Comparison of ENCODE assay signal across 1 cellular context in the genomic region with DNA sequence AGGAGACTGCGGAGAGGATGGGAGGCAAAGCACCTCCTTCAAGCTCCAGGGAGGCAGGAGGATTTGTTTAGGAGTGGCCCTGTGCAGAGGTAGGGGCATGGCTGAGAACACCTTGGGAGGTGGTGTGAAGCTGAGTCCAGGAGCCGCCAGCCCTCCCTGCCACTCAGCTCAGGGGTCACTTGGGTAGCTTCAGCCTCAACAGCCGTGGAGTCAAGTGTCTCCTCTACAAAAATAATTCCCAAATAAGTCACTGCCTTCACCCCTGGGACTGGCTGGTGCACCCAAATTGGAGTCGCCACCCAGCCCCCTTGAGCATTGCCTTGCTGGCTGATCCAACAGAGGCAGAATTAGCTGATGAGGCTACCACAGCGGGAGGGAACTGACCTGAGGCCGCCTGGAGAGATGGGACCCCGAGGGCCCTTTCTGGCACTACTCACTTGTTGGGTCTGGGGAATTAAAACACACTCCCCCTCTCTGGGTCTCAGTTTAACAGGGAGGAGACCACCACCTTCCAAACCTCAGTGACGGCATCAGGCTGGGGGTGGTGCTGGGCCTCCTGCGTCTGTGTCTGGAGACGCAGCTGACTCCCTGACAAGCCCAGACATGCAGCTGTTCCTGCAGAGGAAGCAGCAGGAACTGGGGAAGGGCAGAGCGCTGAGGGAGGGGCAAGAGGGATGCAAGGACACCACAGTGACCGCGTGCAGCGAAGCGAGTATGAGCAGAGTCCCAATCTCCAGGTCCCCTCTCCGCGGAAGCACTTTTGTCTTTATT.
TF ChIP-seq lines count a peak whose summit lies in the region.

No MANE protein-coding gene starts in this region.

TF ChIP-seq in HEK293, 187 proteins besides CTCF, POLR2A, EP300 and RAD21 (continued from another document):
- TF ChIP-seq, protein P1, sequence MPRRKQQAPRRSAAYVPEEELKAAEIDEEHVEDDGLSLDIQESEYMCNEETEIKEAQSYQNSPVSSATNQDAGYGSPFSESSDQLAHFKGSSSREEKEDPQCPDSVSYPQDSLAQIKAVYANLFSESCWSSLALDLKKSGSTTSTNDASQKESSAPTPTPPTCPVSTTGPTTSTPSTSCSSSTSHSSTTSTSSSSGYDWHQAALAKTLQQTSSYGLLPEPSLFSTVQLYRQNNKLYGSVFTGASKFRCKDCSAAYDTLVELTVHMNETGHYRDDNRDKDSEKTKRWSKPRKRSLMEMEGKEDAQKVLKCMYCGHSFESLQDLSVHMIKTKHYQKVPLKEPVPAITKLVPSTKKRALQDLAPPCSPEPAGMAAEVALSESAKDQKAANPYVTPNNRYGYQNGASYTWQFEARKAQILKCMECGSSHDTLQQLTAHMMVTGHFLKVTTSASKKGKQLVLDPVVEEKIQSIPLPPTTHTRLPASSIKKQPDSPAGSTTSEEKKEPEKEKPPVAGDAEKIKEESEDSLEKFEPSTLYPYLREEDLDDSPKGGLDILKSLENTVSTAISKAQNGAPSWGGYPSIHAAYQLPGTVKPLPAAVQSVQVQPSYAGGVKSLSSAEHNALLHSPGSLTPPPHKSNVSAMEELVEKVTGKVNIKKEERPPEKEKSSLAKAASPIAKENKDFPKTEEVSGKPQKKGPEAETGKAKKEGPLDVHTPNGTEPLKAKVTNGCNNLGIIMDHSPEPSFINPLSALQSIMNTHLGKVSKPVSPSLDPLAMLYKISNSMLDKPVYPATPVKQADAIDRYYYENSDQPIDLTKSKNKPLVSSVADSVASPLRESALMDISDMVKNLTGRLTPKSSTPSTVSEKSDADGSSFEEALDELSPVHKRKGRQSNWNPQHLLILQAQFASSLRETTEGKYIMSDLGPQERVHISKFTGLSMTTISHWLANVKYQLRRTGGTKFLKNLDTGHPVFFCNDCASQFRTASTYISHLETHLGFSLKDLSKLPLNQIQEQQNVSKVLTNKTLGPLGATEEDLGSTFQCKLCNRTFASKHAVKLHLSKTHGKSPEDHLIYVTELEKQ (tag by site-specific recombination; IDR thresholded peaks at IDR 0.05; ENCODE audit: borderline replicate concordance): 0 out of 2 replicates have a peak, but pooled peaks have one; percentile 11
- TF ChIP-seq KLF16 (tag by site-specific recombination; IDR thresholded peaks at IDR 0.05) (no peak), GLIS1 (tag by site-specific recombination; IDR thresholded peaks at IDR 0.05) (peak; percentile 92), GLI4 (tag by site-specific recombination; IDR thresholded peaks at IDR 0.05) (no peak), ZNF76 (tag by site-specific recombination; IDR thresholded peaks at IDR 0.05; ENCODE audit: borderline replicate concordance, low read depth) (peak; percentile 27; the same call in 1 of the 2 replicates), ZNF423 (tag by site-specific recombination; IDR thresholded peaks at IDR 0.05) (peak; percentile 81; the same call in 1 of the 2 replicates), ZNF521 (tag by site-specific recombination; IDR thresholded peaks at IDR 0.05) (no peak), ZNF394 (tag by site-specific recombination; IDR thresholded peaks at IDR 0.05; ENCODE audit: borderline replicate concordance) (peak; percentile 74; the same call in 1 of the 2 replicates), ZNF174 (tag by site-specific recombination; IDR thresholded peaks at IDR 0.05) (no peak), ZNF501 (tag by site-specific recombination; IDR thresholded peaks at IDR 0.05) (peak; percentile 66; the same call in 1 of the 2 replicates)
- TF ChIP-seq, protein P2, sequence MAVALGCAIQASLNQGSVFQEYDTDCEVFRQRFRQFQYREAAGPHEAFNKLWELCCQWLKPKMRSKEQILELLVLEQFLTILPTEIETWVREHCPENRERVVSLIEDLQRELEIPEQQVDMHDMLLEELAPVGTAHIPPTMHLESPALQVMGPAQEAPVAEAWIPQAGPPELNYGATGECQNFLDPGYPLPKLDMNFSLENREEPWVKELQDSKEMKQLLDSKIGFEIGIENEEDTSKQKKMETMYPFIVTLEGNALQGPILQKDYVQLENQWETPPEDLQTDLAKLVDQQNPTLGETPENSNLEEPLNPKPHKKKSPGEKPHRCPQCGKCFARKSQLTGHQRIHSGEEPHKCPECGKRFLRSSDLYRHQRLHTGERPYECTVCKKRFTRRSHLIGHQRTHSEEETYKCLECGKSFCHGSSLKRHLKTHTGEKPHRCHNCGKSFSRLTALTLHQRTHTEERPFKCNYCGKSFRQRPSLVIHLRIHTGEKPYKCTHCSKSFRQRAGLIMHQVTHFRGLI (tag by site-specific recombination; IDR thresholded peaks at IDR 0.05): peak; percentile 43; the same call in 1 of the 2 replicates
- TF ChIP-seq, protein P3, sequence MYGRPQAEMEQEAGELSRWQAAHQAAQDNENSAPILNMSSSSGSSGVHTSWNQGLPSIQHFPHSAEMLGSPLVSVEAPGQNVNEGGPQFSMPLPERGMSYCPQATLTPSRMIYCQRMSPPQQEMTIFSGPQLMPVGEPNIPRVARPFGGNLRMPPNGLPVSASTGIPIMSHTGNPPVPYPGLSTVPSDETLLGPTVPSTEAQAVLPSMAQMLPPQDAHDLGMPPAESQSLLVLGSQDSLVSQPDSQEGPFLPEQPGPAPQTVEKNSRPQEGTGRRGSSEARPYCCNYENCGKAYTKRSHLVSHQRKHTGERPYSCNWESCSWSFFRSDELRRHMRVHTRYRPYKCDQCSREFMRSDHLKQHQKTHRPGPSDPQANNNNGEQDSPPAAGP (tag by site-specific recombination; IDR thresholded peaks at IDR 0.05): peak; percentile 97
- TF ChIP-seq, protein P4, sequence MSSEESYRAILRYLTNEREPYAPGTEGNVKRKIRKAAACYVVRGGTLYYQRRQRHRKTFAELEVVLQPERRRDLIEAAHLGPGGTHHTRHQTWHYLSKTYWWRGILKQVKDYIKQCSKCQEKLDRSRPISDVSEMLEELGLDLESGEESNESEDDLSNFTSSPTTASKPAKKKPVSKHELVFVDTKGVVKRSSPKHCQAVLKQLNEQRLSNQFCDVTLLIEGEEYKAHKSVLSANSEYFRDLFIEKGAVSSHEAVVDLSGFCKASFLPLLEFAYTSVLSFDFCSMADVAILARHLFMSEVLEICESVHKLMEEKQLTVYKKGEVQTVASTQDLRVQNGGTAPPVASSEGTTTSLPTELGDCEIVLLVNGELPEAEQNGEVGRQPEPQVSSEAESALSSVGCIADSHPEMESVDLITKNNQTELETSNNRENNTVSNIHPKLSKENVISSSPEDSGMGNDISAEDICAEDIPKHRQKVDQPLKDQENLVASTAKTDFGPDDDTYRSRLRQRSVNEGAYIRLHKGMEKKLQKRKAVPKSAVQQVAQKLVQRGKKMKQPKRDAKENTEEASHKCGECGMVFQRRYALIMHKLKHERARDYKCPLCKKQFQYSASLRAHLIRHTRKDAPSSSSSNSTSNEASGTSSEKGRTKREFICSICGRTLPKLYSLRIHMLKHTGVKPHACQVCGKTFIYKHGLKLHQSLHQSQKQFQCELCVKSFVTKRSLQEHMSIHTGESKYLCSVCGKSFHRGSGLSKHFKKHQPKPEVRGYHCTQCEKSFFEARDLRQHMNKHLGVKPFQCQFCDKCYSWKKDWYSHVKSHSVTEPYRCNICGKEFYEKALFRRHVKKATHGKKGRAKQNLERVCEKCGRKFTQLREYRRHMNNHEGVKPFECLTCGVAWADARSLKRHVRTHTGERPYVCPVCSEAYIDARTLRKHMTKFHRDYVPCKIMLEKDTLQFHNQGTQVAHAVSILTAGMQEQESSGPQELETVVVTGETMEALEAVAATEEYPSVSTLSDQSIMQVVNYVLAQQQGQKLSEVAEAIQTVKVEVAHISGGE (tag by site-specific recombination; conservative IDR thresholded peaks at IDR 0.05; ENCODE audit: low read depth): no peak
- TF ChIP-seq, protein P5, sequence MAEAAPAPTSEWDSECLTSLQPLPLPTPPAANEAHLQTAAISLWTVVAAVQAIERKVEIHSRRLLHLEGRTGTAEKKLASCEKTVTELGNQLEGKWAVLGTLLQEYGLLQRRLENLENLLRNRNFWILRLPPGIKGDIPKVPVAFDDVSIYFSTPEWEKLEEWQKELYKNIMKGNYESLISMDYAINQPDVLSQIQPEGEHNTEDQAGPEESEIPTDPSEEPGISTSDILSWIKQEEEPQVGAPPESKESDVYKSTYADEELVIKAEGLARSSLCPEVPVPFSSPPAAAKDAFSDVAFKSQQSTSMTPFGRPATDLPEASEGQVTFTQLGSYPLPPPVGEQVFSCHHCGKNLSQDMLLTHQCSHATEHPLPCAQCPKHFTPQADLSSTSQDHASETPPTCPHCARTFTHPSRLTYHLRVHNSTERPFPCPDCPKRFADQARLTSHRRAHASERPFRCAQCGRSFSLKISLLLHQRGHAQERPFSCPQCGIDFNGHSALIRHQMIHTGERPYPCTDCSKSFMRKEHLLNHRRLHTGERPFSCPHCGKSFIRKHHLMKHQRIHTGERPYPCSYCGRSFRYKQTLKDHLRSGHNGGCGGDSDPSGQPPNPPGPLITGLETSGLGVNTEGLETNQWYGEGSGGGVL (tag by site-specific recombination; IDR thresholded peaks at IDR 0.05): no peak; the same call in none of the 2 replicates
TF ChIP-seq in HEK293: peak in this region for 56.
